Comparison of ENCODE assay signal across 24 cellular contexts in the genomic region with DNA sequence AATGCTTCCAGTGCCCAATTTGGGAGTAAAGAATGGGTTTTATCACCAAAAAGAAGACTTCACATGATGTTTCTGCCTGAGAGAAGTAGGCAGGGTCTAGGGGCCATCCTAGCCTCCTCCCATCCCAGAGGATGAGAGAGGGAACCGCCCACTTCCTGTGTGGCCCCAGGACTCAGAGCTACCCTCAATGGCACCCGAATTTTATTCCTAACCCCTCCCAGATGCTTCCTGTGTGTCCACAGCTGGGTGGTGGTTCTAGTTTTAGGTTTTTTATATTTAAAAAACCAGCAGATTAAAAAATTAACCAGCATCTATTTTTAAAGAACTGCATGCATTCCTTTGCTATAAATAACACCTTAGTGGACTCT.
"Had no signal": no experiment of that assay in that cellular context is flagged by ENCODE, and none has a peak within 500 bp of the region (broad histone marks: within the 10 kb centered on the region; RNA-seq: fewer than 3 reads in every experiment).

No MANE protein-coding gene starts in this region.

- H3K36me3 ChIP-seq: colonic mucosa, esophagus squamous epithelium, ovary, sigmoid colon, transverse colon, upper lobe of right lung, uterus had no signal

- DNase-seq: colonic mucosa; effector memory CD4-positive, alpha-beta T cell; erythroblast; esophagus squamous epithelium; foreskin melanocyte; hypothalamus; immature natural killer cell; islet precursor cell; kidney glomerular epithelial cell; natural killer cell; occipital lobe; ovary; psoas muscle; right cardiac atrium; sigmoid colon; stimulated activated CD4-positive, alpha-beta T cell treated with anti-CD3 and anti-CD28 coated beads, Interleukin-2, amount 100 ng/mL, for 48 hours; stimulated activated naive B cell treated with anti-CD40 and anti-IgM and Interleukin-4, amounts not matched to agents 10 μg/mL and 1 μg/mL and 100 μg/mL, for 72 hours; transverse colon; upper lobe of right lung; uterus had no signal

- H3K27me3 Mint-ChIP-seq: dendritic cell treated with granulocyte-macrophage colony-stimulating factor and Interleukin-4, amounts not matched to agents 40 ng/mL and 50 ng/mL, for 4 days; stimulated activated naive B cell treated with anti-CD40 and anti-IgM and Interleukin-4, amounts not matched to agents 10 μg/mL and 1 μg/mL and 100 μg/mL, for 72 hours; stimulated activated naive CD8-positive, alpha-beta T cell treated with anti-CD3 and anti-CD28 coated beads, Interleukin-15, Interleukin-2, amounts not matched to agents 100 ng/mL and 50 ng/mL, for 24 hours had no signal

- H3K27ac ChIP-seq: colonic mucosa, esophagus squamous epithelium, ovary, psoas muscle, sigmoid colon, transverse colon, upper lobe of right lung, uterus had no signal

- H3K4me1 ChIP-seq: colonic mucosa, psoas muscle, sigmoid colon, transverse colon, upper lobe of right lung, uterus had no signal

- H3K9me3 Mint-ChIP-seq: dendritic cell treated with granulocyte-macrophage colony-stimulating factor and Interleukin-4, amounts not matched to agents 40 ng/mL and 50 ng/mL, for 4 days; immature natural killer cell; natural killer cell; stimulated activated naive CD8-positive, alpha-beta T cell treated with anti-CD3 and anti-CD28 coated beads, Interleukin-15, Interleukin-2, amounts not matched to agents 100 ng/mL and 50 ng/mL, for 24 hours had no signal

- ATAC-seq: natural killer cell; psoas muscle; right cardiac atrium; stimulated activated naive B cell treated with anti-CD40 and anti-IgM and Interleukin-4, amounts not matched to agents 10 μg/mL and 1 μg/mL and 100 μg/mL, for 72 hours; upper lobe of right lung had no signal

- H3K4me1 Mint-ChIP-seq: natural killer cell; stimulated activated naive B cell treated with anti-CD40 and anti-IgM and Interleukin-4, amounts not matched to agents 10 μg/mL and 1 μg/mL and 100 μg/mL, for 72 hours had no signal

- H3K4me3 ChIP-seq: colonic mucosa, esophagus squamous epithelium, lung, ovary, psoas muscle, sigmoid colon, transverse colon, upper lobe of right lung, uterus had no signal

- H3K9me3 ChIP-seq: colonic mucosa, esophagus squamous epithelium, ovary, psoas muscle, sigmoid colon, transverse colon, upper lobe of right lung, uterus had no signal

- H3K36me3 Mint-ChIP-seq: immature natural killer cell; memory B cell; natural killer cell; stimulated activated naive B cell treated with anti-CD40 and anti-IgM and Interleukin-4, amounts not matched to agents 10 μg/mL and 1 μg/mL and 100 μg/mL, for 72 hours had no signal

- H3K4me3 Mint-ChIP-seq: dendritic cell treated with granulocyte-macrophage colony-stimulating factor and Interleukin-4, amounts not matched to agents 40 ng/mL and 50 ng/mL, for 4 days; immature natural killer cell; memory B cell; natural killer cell; stimulated activated naive B cell treated with anti-CD40 and anti-IgM and Interleukin-4, amounts not matched to agents 10 μg/mL and 1 μg/mL and 100 μg/mL, for 72 hours; stimulated activated naive CD8-positive, alpha-beta T cell treated with anti-CD3 and anti-CD28 coated beads, Interleukin-15, Interleukin-2, amounts not matched to agents 100 ng/mL and 50 ng/mL, for 24 hours had no signal

- H3K27ac Mint-ChIP-seq: dendritic cell treated with granulocyte-macrophage colony-stimulating factor and Interleukin-4, amounts not matched to agents 40 ng/mL and 50 ng/mL, for 4 days; immature natural killer cell; memory B cell; natural killer cell; stimulated activated naive B cell treated with anti-CD40 and anti-IgM and Interleukin-4, amounts not matched to agents 10 μg/mL and 1 μg/mL and 100 μg/mL, for 72 hours; stimulated activated naive CD8-positive, alpha-beta T cell treated with anti-CD3 and anti-CD28 coated beads, Interleukin-15, Interleukin-2, amounts not matched to agents 100 ng/mL and 50 ng/mL, for 24 hours had no signal

- H3K27me3 ChIP-seq: colonic mucosa, ovary, sigmoid colon, transverse colon, upper lobe of right lung, uterus had no signal
